In genomic region chr3:196942226-196942914, GRCh38 we compare ENCODE assay signal across 8 cellular contexts. TPM values are rescaled to one million over a fixed set of nuclear protein-coding genes. Genes with fewer than 3 reads are reported as not detected.
DNase-seq lines count a peak whose midpoint lies in the region; ATAC-seq, FAIRE-seq and TF ChIP-seq lines count a peak whose summit lies in the region.

Gene NCBP2 (minus strand): TSS chr3:196942528. CDS start chr3:196942503, 25 bp downstream.

- H3K4me3 ChIP-seq in OCI-LY1 (ENCODE audit: low read depth, low read length, poor library complexity, severe bottlenecking): peak within 1 kb of the TSS; percentile 83
- H3K4me3 ChIP-seq in endothelial cell of umbilical vein (replicated peaks in 1 of 3; ENCODE audit: insufficient read depth in 1 of 3, low read depth in 1 of 3, low read length in 3 of 3): peak within 1 kb of the TSS; percentile 73 to 93 (median 85)

- CTCF ChIA-PET in endothelial cell of umbilical vein (lab: Charles Lee): interaction anchor here (0.5 to 2.6 kb wide), 6 partner anchors 27 to 420 kb away, joined by 3 to 15 read pairs (median 10); partner anchors contain the start of genes PAK2 and SENP5

- H3K9ac ChIP-seq in OCI-LY1 (ENCODE audit: low read length): peak within 1 kb of the TSS; percentile 92
- peak within 1 kb of the TSS; percentile 87 for H3K9ac ChIP-seq in endothelial cell of umbilical vein (replicated peaks; ENCODE audit: extremely low read depth, insufficient read depth, low read length)

- peak; percentile 87 for ATAC-seq in GM21515 (IDR thresholded peaks at IDR 0.05; ENCODE audit: unreplicated experiment)

- H3K9me1 ChIP-seq in endothelial cell of umbilical vein (replicated peaks; ENCODE audit: control insufficient read depth, extremely low read depth, insufficient read depth, low read length): no peaks in the 10 kb centered on the region

- POLR2A ChIA-PET in endothelial cell of umbilical vein (lab: Charles Lee): interaction anchor here (1.2 kb wide), 1 partner anchor 75 kb away, joined by 5 read pairs; no protein-coding TSS in a partner anchor

- no peaks in the 10 kb centered on the region for H3K9me2 ChIP-seq in OCI-LY1 (ENCODE audit: low read depth, low read length)

- H3K79me2 ChIP-seq in OCI-LY1 (ENCODE audit: insufficient read depth, low read length) (peaks cover 31% of the 10 kb centered on the region), endothelial cell of umbilical vein (ENCODE audit: control insufficient read depth, insufficient read depth, low read length) (peaks cover 51% of the 10 kb centered on the region)

- peaks cover 28% of the 10 kb centered on the region for H3K36me3 ChIP-seq in OCI-LY1 (ENCODE audit: insufficient read depth, low read length)
- H3K36me3 ChIP-seq in endothelial cell of umbilical vein (ENCODE audit: control insufficient read depth in 2 of 2, extremely low read depth in 1 of 2, insufficient read depth in 2 of 2, low read length in 2 of 2): peaks cover 2 to 5% of the 10 kb centered on the region in 2 experiments

- no TSS peak for BruUV-seq in endothelial cell of umbilical vein (replicated peaks; lab: Mats Ljungman, UMichigan)

- DNase-seq in DMS 273 treated with DMSO at 0.1 percent for 48 hours (lab: John Stamatoyannopoulos, UW) (peak; percentile 97), HuH-7 (ENCODE audit: low spot score) (peak; percentile 96), endothelial cell of umbilical vein (ENCODE audit: low read depth, low spot score) (peak; percentile 98), middle frontal gyrus (ENCODE audit: extremely low spot score, low spot score) (peak; percentile 94)
- peak; percentile 100 for DNase-seq in activated CD8-positive, alpha-beta memory T cell treated with anti-CD3 and anti-CD28 coated beads, Interleukin-2, amount 50 U/mL, for 48 hours
- peak; percentile 100 for DNase-seq in stimulated activated CD8-positive, alpha-beta memory T cell treated with anti-CD3 and anti-CD28 coated beads, Interleukin-2, amount 100 ng/mL, for 48 hours (ENCODE audit: low read depth in 2 of 2)

- dilution Hi-C loops in endothelial cell of umbilical vein (cut with MboI; ENCODE audit: extremely low pct_ligation_motif_present, low sequenced_read_pairs): no loop called here

- no peak within 1 kb of the TSS for H2AFZ ChIP-seq in OCI-LY1 (ENCODE audit: low read length)
- peak within 1 kb of the TSS; percentile 41 for H2AFZ ChIP-seq in endothelial cell of umbilical vein (ENCODE audit: low read depth, low read length)

- H3K9me3 ChIP-seq in OCI-LY1 (ENCODE audit: low read length): no peaks in the 10 kb centered on the region
- no peaks in the 10 kb centered on the region for H3K9me3 ChIP-seq in endothelial cell of umbilical vein (replicated peaks; ENCODE audit: control insufficient read depth, insufficient read depth, low read length)

- H3K4me2 ChIP-seq in OCI-LY1 (ENCODE audit: low read length): peak within 1 kb of the TSS; percentile 95
- peak within 1 kb of the TSS; percentile 90 for H3K4me2 ChIP-seq in endothelial cell of umbilical vein (ENCODE audit: insufficient read depth, low read length)

- peak within 1 kb of the TSS; percentile 78 for H3K27ac ChIP-seq in OCI-LY1 (ENCODE audit: low read depth, low read length, poor library complexity, severe bottlenecking)
- H3K27ac ChIP-seq in endothelial cell of umbilical vein (ENCODE audit: insufficient read depth, low read depth, low read length): peak within 1 kb of the TSS; percentile 76

- TF ChIP-seq CTCF in OCI-LY1 (IDR thresholded peaks at IDR 0.05; ENCODE audit: low read length) (peak; percentile 93), endothelial cell of umbilical vein (IDR thresholded peaks at IDR 0.05; ENCODE audit: extremely low read depth in 1 of 2, insufficient read depth in 1 of 2, low read depth in 1 of 2, low read length in 2 of 2) (peak; percentile 64 to 81)

- H4K20me1 ChIP-seq in OCI-LY1 (ENCODE audit: insufficient read depth, low read length) (no peaks in the 10 kb centered on the region), endothelial cell of umbilical vein (replicated peaks; ENCODE audit: control insufficient read depth, extremely low read depth, insufficient read depth, low read length) (no peaks in the 10 kb centered on the region)

- peaks cover 4% of the 10 kb centered on the region; the same call in 1 of the 2 replicates for H3F3A ChIP-seq in OCI-LY1 (ENCODE audit: insufficient read depth, low read length)

- FAIRE-seq in endothelial cell of umbilical vein (lab: Jason Lieb, UNC): peak; percentile 93

- TF ChIP-seq POLR2A in endothelial cell of umbilical vein (IDR thresholded peaks at IDR 0.05; ENCODE audit: low read depth, low read length): peak; percentile 90

- intact Hi-C loops in endothelial cell of umbilical vein (cut with micrococcal nuclease): loop anchor here (1.0 to 2.0 kb wide), 5 partner anchors 26 to 414 kb away; partner anchors contain the start of genes FBXO45, PIGZ, SENP5 and WDR53

- H3K27me3 ChIP-seq in OCI-LY1 (ENCODE audit: insufficient read depth, low read length) (no peaks in the 10 kb centered on the region), endothelial cell of umbilical vein (ENCODE audit: control insufficient read depth in 2 of 2, insufficient read depth in 2 of 2, low read length in 2 of 2) (no peaks in the 10 kb centered on the region)

- H3K4me1 ChIP-seq in OCI-LY1 (ENCODE audit: insufficient read depth, low read length, severe bottlenecking) (peaks cover 38% of the 10 kb centered on the region), endothelial cell of umbilical vein (ENCODE audit: control insufficient read depth, extremely low read depth, insufficient read depth, low read length) (peaks cover 16% of the 10 kb centered on the region)

TF ChIP-seq in endothelial cell of umbilical vein, 7 proteins besides CTCF, POLR2A, EP300 and RAD21:
- no peak for TF ChIP-seq GATA2 (IDR thresholded peaks at IDR 0.05; ENCODE audit: insufficient read depth, insufficient read length, low read depth, low read length)
- TF ChIP-seq MAX (IDR thresholded peaks at IDR 0.05; ENCODE audit: insufficient read depth, insufficient read length): peak; percentile 90
- TF ChIP-seq FOS (IDR thresholded peaks at IDR 0.05; ENCODE audit: borderline replicate concordance, insufficient read depth, low read length): no peak
- TF ChIP-seq MYC (IDR thresholded peaks at IDR 0.05; ENCODE audit: low read depth, low read length): peak; percentile 96
- TF ChIP-seq POLR2AphosphoS5 (IDR thresholded peaks at IDR 0.05; ENCODE audit: insufficient read depth, low read depth, low read length): peak; percentile 94
- no peak for TF ChIP-seq EZH2 (IDR thresholded peaks at IDR 0.05; ENCODE audit: borderline replicate concordance, low read depth, low read length, severe bottlenecking)

RNA-seq across cellular contexts. Expression of gene NCBP2, which starts in this region (rescaled TPM):
- 73.4 and 76.1 TPM in 2 replicates for total RNA-seq in endothelial cell of umbilical vein
- polyA plus RNA-seq in endothelial cell of umbilical vein: 21.9 and 31.2 TPM in 2 replicates
- polyA plus RNA-seq in endothelial cell of umbilical vein (2011; cell fraction: cytosol; rRNA removed): 64.1 and 78.5 TPM in 2 replicates
- 35.9 and 52.3 TPM in 2 replicates for polyA plus RNA-seq in endothelial cell of umbilical vein (2011; cell fraction: nucleus; rRNA removed)
- polyA plus RNA-seq in endothelial cell of umbilical vein (2012): 69.7 and 84.9 TPM in 2 replicates
- polyA minus RNA-seq in endothelial cell of umbilical vein: 43.2 and 57.0 TPM in 2 replicates
- polyA minus RNA-seq in endothelial cell of umbilical vein (2011; cell fraction: cytosol; rRNA and poly(A)+ RNA removed): 22.1 TPM
- polyA minus RNA-seq in endothelial cell of umbilical vein (2011; cell fraction: nucleus; rRNA and poly(A)+ RNA removed): 14.2 and 16.0 TPM in 2 replicates

Comparison
In these comparisons a context has a peak if more than half of its experiments do, and no peak if none do; other contexts are left out.
1. Peak in every context shown above with its lines: DNase-seq, ATAC-seq, H3K4me3 ChIP-seq and H3K27ac ChIP-seq.